Comparison of ENCODE assay signal across 1 cellular context in genomic region chr2:189015378-189015777, GRCh38.
TF ChIP-seq lines count a peak whose summit lies in the region.

No MANE protein-coding gene starts in this region.

TF ChIP-seq in HCT116, 20 proteins besides CTCF, POLR2A, EP300 and RAD21 (continued from another document):
- TF ChIP-seq, protein P1, sequence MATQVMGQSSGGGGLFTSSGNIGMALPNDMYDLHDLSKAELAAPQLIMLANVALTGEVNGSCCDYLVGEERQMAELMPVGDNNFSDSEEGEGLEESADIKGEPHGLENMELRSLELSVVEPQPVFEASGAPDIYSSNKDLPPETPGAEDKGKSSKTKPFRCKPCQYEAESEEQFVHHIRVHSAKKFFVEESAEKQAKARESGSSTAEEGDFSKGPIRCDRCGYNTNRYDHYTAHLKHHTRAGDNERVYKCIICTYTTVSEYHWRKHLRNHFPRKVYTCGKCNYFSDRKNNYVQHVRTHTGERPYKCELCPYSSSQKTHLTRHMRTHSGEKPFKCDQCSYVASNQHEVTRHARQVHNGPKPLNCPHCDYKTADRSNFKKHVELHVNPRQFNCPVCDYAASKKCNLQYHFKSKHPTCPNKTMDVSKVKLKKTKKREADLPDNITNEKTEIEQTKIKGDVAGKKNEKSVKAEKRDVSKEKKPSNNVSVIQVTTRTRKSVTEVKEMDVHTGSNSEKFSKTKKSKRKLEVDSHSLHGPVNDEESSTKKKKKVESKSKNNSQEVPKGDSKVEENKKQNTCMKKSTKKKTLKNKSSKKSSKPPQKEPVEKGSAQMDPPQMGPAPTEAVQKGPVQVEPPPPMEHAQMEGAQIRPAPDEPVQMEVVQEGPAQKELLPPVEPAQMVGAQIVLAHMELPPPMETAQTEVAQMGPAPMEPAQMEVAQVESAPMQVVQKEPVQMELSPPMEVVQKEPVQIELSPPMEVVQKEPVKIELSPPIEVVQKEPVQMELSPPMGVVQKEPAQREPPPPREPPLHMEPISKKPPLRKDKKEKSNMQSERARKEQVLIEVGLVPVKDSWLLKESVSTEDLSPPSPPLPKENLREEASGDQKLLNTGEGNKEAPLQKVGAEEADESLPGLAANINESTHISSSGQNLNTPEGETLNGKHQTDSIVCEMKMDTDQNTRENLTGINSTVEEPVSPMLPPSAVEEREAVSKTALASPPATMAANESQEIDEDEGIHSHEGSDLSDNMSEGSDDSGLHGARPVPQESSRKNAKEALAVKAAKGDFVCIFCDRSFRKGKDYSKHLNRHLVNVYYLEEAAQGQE (IDR thresholded peaks at IDR 0.05; ENCODE audit: low read depth): no peak
- TF ChIP-seq SRF (IDR thresholded peaks at IDR 0.05; ENCODE audit: low read depth) (no peak), SIN3A (IDR thresholded peaks at IDR 0.05; ENCODE audit: low read depth) (no peak), TCF7L2 (IDR thresholded peaks at IDR 0.05; ENCODE audit: borderline replicate concordance, extremely low read depth, insufficient read depth, insufficient read length) (no peak), ZFX (IDR thresholded peaks at IDR 0.05) (no peak), EZH2 (IDR thresholded peaks at IDR 0.05) (no peak), CEBPB (IDR thresholded peaks at IDR 0.05; ENCODE audit: low read depth) (no peak), YY1 (IDR thresholded peaks at IDR 0.05; ENCODE audit: extremely low read depth, insufficient replicate concordance, low read depth, low read length) (no peak), POLR2AphosphoS5 (IDR thresholded peaks at IDR 0.05; ENCODE audit: low read depth, low read length) (no peak), JUND (IDR thresholded peaks at IDR 0.05) (no peak), ZBTB33 (IDR thresholded peaks at IDR 0.05; ENCODE audit: extremely low read depth, insufficient replicate concordance, low read length) (no peak), SP1 (IDR thresholded peaks at IDR 0.05; ENCODE audit: low read depth) (no peak), ZNF274 (IDR thresholded peaks at IDR 0.05; ENCODE audit: low read depth, low read length) (no peak), EZH2phosphoT487 (IDR thresholded peaks at IDR 0.05; ENCODE audit: borderline replicate concordance) (no peak), ELF1 (IDR thresholded peaks at IDR 0.05; ENCODE audit: borderline replicate concordance, low read depth) (no peak)
- TF ChIP-seq, protein P2, sequence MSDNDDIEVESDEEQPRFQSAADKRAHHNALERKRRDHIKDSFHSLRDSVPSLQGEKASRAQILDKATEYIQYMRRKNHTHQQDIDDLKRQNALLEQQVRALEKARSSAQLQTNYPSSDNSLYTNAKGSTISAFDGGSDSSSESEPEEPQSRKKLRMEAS (IDR thresholded peaks at IDR 0.05): no peak
TF ChIP-seq in HCT116: peak in this region for 0.
